1 cellular context compared by ENCODE assay signal in genomic region chr5:122099060-122099790, GRCh38.
TF ChIP-seq lines count a peak whose summit lies in the region.

No MANE protein-coding gene starts in this region.

TF ChIP-seq in SK-N-SH, 30 proteins besides CTCF, POLR2A, EP300 and RAD21 (continued from another document):
- TF ChIP-seq PBX3 (IDR thresholded peaks at IDR 0.05): peak; percentile 23; the same call in 1 of the 2 replicates
- peak; percentile 41; the same call in 1 of the 2 replicates for TF ChIP-seq JUND (IDR thresholded peaks at IDR 0.05)
- TF ChIP-seq IRF3 (IDR thresholded peaks at IDR 0.05; ENCODE audit: low read depth, low read length): no peak
